1 cellular context compared by ENCODE assay signal in the genomic region with DNA sequence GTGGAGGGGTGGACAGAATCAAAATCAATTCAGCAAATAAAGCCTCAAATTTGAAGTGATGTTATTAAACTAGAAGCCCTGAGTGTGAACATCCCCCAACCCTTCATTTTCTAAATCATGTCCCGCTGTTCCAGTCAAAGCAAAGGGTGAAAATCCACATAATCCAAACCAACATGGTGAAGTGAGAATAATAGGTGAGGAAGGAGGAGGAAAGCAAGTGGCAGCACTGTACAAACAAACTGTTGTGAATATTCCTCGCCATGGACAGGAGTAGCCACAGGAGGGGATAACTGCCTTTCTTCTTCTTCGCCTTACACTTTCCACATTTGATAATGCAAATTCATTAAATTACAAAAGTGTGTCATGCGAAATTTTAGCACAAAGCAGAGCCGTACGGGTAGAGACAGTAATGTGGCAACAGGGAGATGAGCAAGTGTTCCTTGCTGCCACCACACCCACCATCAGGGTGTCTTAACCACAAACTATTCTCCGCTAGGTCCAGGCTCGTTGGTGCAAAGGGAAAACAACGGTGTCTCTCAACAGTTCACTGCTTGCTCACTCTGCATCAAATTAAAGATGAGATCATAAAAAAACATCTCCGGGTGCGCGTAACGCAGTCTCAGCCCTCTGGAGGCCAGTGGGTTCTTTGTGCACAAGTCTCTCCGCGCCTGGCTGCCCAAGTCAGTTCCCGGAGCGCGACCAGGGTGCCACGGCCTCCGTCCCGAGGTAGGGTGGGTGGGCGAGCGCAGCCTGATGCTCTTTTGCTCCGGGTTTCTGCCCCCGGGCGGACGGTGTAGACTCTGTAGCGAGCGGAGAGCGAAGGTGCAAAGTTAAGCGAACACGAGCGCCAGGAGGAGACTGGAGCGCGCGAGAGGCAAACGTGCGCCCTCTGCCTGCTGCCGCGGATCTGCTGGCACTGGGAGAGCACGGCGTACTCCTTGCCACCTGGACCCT.
TF ChIP-seq lines count a peak whose summit lies in the region.

No MANE protein-coding gene starts in this region.

TF ChIP-seq in HepG2, 621 proteins besides CTCF, POLR2A, EP300 and RAD21 (continued from another document and continues in another):
- TF ChIP-seq GABPB1 (CRISPR knock-in tag; IDR thresholded peaks at IDR 0.05) (peak; percentile 33; the same call in 1 of the 2 replicates), KLF15 (CRISPR knock-in tag; IDR thresholded peaks at IDR 0.05; ENCODE audit: borderline replicate concordance) (0 out of 2 replicates have a peak, but pooled peaks have one; percentile 34), SP2 (CRISPR knock-in tag; IDR thresholded peaks at IDR 0.05) (no peak), REPIN1 (CRISPR knock-in tag; IDR thresholded peaks at IDR 0.05; ENCODE audit: borderline replicate concordance, low read depth) (0 out of 2 replicates have a peak, but pooled peaks have one; percentile 23), HNRNPLL (IDR thresholded peaks at IDR 0.05; ENCODE audit: low read depth, low read length, poor library complexity, severe bottlenecking) (peak; percentile 50), ASH2L (IDR thresholded peaks at IDR 0.05; ENCODE audit: insufficient read length, low read depth, low read length) (no peak), ZNF776 (CRISPR knock-in tag; IDR thresholded peaks at IDR 0.05) (0 out of 2 replicates have a peak, but pooled peaks have one; percentile 22), CENPT (CRISPR knock-in tag; IDR thresholded peaks at IDR 0.05; ENCODE audit: low read depth) (no peak), ZMYM2 (CRISPR knock-in tag; IDR thresholded peaks at IDR 0.05) (no peak), SRY (CRISPR knock-in tag; IDR thresholded peaks at IDR 0.05) (no peak), TGIF2 (CRISPR knock-in tag; IDR thresholded peaks at IDR 0.05) (no peak), DNMT3B (CRISPR knock-in tag; conservative IDR thresholded peaks at IDR 0.05) (no peak), MED1 (CRISPR knock-in tag; IDR thresholded peaks at IDR 0.05) (peak; percentile 25; the same call in 1 of the 2 replicates), MAF1 (CRISPR knock-in tag; IDR thresholded peaks at IDR 0.05; ENCODE audit: borderline replicate concordance) (no peak), ZNF143 (CRISPR knock-in tag; IDR thresholded peaks at IDR 0.05) (0 out of 2 replicates have a peak, but pooled peaks have one; percentile 25), ZNF136 (CRISPR knock-in tag; IDR thresholded peaks at IDR 0.05; ENCODE audit: low read depth) (no peak), FOXK1 (CRISPR knock-in tag; IDR thresholded peaks at IDR 0.05; ENCODE audit: borderline replicate concordance, low read depth) (no peak), KDM5B (CRISPR knock-in tag; IDR thresholded peaks at IDR 0.05; ENCODE audit: borderline replicate concordance) (0 out of 2 replicates have a peak, but pooled peaks have one; percentile 31), ZNF773 (CRISPR knock-in tag; IDR thresholded peaks at IDR 0.05; ENCODE audit: borderline replicate concordance) (no peak), ZFP90 (CRISPR knock-in tag; IDR thresholded peaks at IDR 0.05; ENCODE audit: borderline replicate concordance) (peak; percentile 66; the same call in 1 of the 2 replicates), ZNF652 (CRISPR knock-in tag; IDR thresholded peaks at IDR 0.05; ENCODE audit: borderline replicate concordance, low read depth) (no peak), RFXANK (CRISPR knock-in tag; IDR thresholded peaks at IDR 0.05) (no peak), TSC22D2 (CRISPR knock-in tag; IDR thresholded peaks at IDR 0.05; ENCODE audit: borderline replicate concordance) (no peak), ZNF558 (CRISPR knock-in tag; IDR thresholded peaks at IDR 0.05; ENCODE audit: borderline replicate concordance) (no peak), ZNF577 (CRISPR knock-in tag; IDR thresholded peaks at IDR 0.05; ENCODE audit: borderline replicate concordance, low read depth) (no peak), ISL2 (CRISPR knock-in tag; IDR thresholded peaks at IDR 0.05) (0 out of 2 replicates have a peak, but pooled peaks have one; percentile 14), ZNF737 (CRISPR knock-in tag; IDR thresholded peaks at IDR 0.05; ENCODE audit: borderline replicate concordance) (no peak), HOXA5 (CRISPR knock-in tag; IDR thresholded peaks at IDR 0.05) (0 out of 2 replicates have a peak, but pooled peaks have one; percentile 27), LCORL (IDR thresholded peaks at IDR 0.05) (no peak), LCORL (CRISPR knock-in tag; IDR thresholded peaks at IDR 0.05) (no peak), SAP130 (CRISPR knock-in tag; IDR thresholded peaks at IDR 0.05; ENCODE audit: low read depth) (no peak)
- TF ChIP-seq, protein P1, sequence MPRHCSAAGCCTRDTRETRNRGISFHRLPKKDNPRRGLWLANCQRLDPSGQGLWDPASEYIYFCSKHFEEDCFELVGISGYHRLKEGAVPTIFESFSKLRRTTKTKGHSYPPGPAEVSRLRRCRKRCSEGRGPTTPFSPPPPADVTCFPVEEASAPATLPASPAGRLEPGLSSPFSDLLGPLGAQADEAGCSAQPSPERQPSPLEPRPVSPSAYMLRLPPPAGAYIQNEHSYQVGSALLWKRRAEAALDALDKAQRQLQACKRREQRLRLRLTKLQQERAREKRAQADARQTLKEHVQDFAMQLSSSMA (CRISPR knock-in tag; IDR thresholded peaks at IDR 0.05) = no peak
- TF ChIP-seq, protein P2, sequence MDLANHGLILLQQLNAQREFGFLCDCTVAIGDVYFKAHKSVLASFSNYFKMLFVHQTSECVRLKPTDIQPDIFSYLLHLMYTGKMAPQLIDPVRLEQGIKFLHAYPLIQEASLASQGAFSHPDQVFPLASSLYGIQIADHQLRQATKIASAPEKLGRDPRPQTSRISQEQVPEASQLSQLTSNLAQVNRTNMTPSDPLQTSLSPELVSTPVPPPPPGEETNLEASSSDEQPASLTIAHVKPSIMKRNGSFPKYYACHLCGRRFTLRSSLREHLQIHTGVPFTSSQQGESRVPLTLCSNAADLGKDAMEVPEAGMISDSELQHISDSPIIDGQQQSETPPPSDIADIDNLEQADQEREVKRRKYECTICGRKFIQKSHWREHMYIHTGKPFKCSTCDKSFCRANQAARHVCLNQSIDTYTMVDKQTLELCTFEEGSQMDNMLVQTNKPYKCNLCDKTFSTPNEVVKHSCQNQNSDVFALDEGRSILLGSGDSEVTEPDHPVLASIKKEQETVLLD (CRISPR knock-in tag; IDR thresholded peaks at IDR 0.05; ENCODE audit: low read depth) = no peak
- TF ChIP-seq, protein P3, sequence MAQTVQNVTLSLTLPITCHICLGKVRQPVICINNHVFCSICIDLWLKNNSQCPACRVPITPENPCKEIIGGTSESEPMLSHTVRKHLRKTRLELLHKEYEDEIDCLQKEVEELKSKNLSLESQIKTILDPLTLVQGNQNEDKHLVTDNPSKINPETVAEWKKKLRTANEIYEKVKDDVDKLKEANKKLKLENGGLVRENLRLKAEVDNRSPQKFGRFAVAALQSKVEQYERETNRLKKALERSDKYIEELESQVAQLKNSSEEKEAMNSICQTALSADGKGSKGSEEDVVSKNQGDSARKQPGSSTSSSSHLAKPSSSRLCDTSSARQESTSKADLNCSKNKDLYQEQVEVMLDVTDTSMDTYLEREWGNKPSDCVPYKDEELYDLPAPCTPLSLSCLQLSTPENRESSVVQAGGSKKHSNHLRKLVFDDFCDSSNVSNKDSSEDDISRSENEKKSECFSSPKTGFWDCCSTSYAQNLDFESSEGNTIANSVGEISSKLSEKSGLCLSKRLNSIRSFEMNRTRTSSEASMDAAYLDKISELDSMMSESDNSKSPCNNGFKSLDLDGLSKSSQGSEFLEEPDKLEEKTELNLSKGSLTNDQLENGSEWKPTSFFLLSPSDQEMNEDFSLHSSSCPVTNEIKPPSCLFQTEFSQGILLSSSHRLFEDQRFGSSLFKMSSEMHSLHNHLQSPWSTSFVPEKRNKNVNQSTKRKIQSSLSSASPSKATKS (CRISPR knock-in tag; IDR thresholded peaks at IDR 0.05) = no peak
- TF ChIP-seq, protein P4, sequence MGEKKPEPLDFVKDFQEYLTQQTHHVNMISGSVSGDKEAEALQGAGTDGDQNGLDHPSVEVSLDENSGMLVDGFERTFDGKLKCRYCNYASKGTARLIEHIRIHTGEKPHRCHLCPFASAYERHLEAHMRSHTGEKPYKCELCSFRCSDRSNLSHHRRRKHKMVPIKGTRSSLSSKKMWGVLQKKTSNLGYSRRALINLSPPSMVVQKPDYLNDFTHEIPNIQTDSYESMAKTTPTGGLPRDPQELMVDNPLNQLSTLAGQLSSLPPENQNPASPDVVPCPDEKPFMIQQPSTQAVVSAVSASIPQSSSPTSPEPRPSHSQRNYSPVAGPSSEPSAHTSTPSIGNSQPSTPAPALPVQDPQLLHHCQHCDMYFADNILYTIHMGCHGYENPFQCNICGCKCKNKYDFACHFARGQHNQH (CRISPR knock-in tag; IDR thresholded peaks at IDR 0.05) = 0 out of 2 replicates have a peak, but pooled peaks have one; percentile 50
- TF ChIP-seq, protein P5, sequence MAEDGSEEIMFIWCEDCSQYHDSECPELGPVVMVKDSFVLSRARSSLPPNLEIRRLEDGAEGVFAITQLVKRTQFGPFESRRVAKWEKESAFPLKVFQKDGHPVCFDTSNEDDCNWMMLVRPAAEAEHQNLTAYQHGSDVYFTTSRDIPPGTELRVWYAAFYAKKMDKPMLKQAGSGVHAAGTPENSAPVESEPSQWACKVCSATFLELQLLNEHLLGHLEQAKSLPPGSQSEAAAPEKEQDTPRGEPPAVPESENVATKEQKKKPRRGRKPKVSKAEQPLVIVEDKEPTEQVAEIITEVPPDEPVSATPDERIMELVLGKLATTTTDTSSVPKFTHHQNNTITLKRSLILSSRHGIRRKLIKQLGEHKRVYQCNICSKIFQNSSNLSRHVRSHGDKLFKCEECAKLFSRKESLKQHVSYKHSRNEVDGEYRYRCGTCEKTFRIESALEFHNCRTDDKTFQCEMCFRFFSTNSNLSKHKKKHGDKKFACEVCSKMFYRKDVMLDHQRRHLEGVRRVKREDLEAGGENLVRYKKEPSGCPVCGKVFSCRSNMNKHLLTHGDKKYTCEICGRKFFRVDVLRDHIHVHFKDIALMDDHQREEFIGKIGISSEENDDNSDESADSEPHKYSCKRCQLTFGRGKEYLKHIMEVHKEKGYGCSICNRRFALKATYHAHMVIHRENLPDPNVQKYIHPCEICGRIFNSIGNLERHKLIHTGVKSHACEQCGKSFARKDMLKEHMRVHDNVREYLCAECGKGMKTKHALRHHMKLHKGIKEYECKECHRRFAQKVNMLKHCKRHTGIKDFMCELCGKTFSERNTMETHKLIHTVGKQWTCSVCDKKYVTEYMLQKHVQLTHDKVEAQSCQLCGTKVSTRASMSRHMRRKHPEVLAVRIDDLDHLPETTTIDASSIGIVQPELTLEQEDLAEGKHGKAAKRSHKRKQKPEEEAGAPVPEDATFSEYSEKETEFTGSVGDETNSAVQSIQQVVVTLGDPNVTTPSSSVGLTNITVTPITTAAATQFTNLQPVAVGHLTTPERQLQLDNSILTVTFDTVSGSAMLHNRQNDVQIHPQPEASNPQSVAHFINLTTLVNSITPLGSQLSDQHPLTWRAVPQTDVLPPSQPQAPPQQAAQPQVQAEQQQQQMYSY (CRISPR knock-in tag; IDR thresholded peaks at IDR 0.05) = no peak
- TF ChIP-seq, protein P6, sequence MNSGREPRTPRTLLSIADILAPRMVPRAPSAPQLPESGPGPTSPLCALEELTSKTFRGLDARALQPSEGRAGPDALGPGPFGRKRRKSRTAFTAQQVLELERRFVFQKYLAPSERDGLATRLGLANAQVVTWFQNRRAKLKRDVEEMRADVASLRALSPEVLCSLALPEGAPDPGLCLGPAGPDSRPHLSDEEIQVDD (CRISPR knock-in tag; IDR thresholded peaks at IDR 0.05; ENCODE audit: borderline replicate concordance) = no peak
- TF ChIP-seq, protein P7, sequence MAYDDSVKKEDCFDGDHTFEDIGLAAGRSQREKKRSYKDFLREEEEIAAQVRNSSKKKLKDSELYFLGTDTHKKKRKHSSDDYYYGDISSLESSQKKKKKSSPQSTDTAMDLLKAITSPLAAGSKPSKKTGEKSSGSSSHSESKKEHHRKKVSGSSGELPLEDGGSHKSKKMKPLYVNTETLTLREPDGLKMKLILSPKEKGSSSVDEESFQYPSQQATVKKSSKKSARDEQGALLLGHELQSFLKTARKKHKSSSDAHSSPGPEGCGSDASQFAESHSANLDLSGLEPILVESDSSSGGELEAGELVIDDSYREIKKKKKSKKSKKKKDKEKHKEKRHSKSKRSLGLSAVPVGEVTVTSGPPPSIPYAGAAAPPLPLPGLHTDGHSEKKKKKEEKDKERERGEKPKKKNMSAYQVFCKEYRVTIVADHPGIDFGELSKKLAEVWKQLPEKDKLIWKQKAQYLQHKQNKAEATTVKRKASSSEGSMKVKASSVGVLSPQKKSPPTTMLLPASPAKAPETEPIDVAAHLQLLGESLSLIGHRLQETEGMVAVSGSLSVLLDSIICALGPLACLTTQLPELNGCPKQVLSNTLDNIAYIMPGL (CRISPR knock-in tag; IDR thresholded peaks at IDR 0.05; ENCODE audit: borderline replicate concordance in 1 of 2, low read depth in 1 of 2) = 0 out of 4 replicates have a peak, but pooled peaks of 1 of the 2 experiments have one; percentile 42
- TF ChIP-seq, protein P8, sequence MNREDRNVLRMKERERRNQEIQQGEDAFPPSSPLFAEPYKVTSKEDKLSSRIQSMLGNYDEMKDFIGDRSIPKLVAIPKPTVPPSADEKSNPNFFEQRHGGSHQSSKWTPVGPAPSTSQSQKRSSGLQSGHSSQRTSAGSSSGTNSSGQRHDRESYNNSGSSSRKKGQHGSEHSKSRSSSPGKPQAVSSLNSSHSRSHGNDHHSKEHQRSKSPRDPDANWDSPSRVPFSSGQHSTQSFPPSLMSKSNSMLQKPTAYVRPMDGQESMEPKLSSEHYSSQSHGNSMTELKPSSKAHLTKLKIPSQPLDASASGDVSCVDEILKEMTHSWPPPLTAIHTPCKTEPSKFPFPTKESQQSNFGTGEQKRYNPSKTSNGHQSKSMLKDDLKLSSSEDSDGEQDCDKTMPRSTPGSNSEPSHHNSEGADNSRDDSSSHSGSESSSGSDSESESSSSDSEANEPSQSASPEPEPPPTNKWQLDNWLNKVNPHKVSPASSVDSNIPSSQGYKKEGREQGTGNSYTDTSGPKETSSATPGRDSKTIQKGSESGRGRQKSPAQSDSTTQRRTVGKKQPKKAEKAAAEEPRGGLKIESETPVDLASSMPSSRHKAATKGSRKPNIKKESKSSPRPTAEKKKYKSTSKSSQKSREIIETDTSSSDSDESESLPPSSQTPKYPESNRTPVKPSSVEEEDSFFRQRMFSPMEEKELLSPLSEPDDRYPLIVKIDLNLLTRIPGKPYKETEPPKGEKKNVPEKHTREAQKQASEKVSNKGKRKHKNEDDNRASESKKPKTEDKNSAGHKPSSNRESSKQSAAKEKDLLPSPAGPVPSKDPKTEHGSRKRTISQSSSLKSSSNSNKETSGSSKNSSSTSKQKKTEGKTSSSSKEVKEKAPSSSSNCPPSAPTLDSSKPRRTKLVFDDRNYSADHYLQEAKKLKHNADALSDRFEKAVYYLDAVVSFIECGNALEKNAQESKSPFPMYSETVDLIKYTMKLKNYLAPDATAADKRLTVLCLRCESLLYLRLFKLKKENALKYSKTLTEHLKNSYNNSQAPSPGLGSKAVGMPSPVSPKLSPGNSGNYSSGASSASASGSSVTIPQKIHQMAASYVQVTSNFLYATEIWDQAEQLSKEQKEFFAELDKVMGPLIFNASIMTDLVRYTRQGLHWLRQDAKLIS (CRISPR knock-in tag; IDR thresholded peaks at IDR 0.05) = no peak
- TF ChIP-seq, protein P9, sequence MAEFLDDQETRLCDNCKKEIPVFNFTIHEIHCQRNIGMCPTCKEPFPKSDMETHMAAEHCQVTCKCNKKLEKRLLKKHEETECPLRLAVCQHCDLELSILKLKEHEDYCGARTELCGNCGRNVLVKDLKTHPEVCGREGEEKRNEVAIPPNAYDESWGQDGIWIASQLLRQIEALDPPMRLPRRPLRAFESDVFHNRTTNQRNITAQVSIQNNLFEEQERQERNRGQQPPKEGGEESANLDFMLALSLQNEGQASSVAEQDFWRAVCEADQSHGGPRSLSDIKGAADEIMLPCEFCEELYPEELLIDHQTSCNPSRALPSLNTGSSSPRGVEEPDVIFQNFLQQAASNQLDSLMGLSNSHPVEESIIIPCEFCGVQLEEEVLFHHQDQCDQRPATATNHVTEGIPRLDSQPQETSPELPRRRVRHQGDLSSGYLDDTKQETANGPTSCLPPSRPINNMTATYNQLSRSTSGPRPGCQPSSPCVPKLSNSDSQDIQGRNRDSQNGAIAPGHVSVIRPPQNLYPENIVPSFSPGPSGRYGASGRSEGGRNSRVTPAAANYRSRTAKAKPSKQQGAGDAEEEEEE (CRISPR knock-in tag; IDR thresholded peaks at IDR 0.05; ENCODE audit: borderline replicate concordance) = no peak
